ENCODE assay signal across 18 cellular contexts in genomic region chr12:77104792-77105191, GRCh38. TPM values are rescaled to one million over a fixed set of nuclear protein-coding genes. Genes with fewer than 3 reads are reported as not detected.
DNase-seq lines count a peak whose midpoint lies in the region; TF ChIP-seq lines count a peak whose summit lies in the region.
"Had no signal": no experiment of that assay in that cellular context is flagged by ENCODE, and none has a peak within 500 bp of the region (broad histone marks: within the 10 kb centered on the region; RNA-seq: fewer than 3 reads in every experiment).

No MANE protein-coding gene starts in this region.

- no peak for TF ChIP-seq CTCF in foreskin fibroblast (IDR thresholded peaks at IDR 0.05; ENCODE audit: low read depth, low read length)

- DNase-seq in A172 (ENCODE audit: low spot score) (peak; percentile 50), GM03348 (ENCODE audit: low spot score) (peak; percentile 31), RKO (ENCODE audit: low spot score) (peak; percentile 66), foreskin fibroblast (peak; percentile 62 to 74), SIG-M5 treated with dmso at 0.1 percent for 504 hours (lab: John Stamatoyannopoulos, UW; ENCODE audit: unreplicated experiment) (no peak), NCI-H1436 (lab: John Stamatoyannopoulos, UW) (no peak)
- no peak for DNase-seq in activated effector memory CD4-positive, alpha-beta T cell treated with anti-CD3 and anti-CD28 coated beads, Interleukin-2, amount 50 U/mL, for 16 hours
- DNase-seq in stimulated activated CD4-positive, alpha-beta T cell treated with anti-CD3 and anti-CD28 coated beads, Interleukin-4, amount 100 ng/mL, for 1 hour: no peak
- DNase-seq: activated CD4-positive, alpha-beta T cell treated with anti-CD3 and anti-CD28 coated beads for 48 hours; CD8-positive, alpha-beta T cell; cerebellar nuclear complex; effector CD8-positive, alpha-beta T cell; NCI-H1105 treated with DMSO at 0.1 percent for 48 hours; NCI-H748 treated with DMSO at 0.1 percent for 48 hours; stimulated activated CD4-positive, alpha-beta T cell treated with anti-CD3 and anti-CD28 coated beads, Interleukin-15, amount 100 ng/mL, for 24 hours; stimulated activated naive CD4-positive, alpha-beta T cell; tibial artery had no signal

- H3K4me3 ChIP-seq in foreskin fibroblast (ENCODE audit: low read depth in 1 of 2, low read length in 2 of 2): no peak overlapping the region
- H3K4me3 ChIP-seq: HAP-1, tibial artery had no signal

RNA-seq across cellular contexts. Expression of gene E2F7, which starts 39.4 kb away (rescaled TPM):
- total RNA-seq in A172 (2014; rRNA removed; shearing (Covaris generic)): 22.5 TPM in 2 replicates

Comparison
In these comparisons a context has a peak if more than half of its experiments do, and no peak if none do; other contexts are left out.
1. DNase-seq: peak in A172 (single experiment), GM03348 (single experiment), RKO (single experiment) and foreskin fibroblast (2 of 2); none in activated effector memory CD4-positive, alpha-beta T cell treated with anti-CD3 and anti-CD28 coated beads, Interleukin-2, amount 50 U/mL, for 16 hours (single experiment), SIG-M5 treated with dmso at 0.1 percent for 504 hours (single experiment), NCI-H1436 (single experiment) and stimulated activated CD4-positive, alpha-beta T cell treated with anti-CD3 and anti-CD28 coated beads, Interleukin-4, amount 100 ng/mL, for 1 hour (single experiment).